Comparison of ENCODE assay signal across 10 cellular contexts in genomic region chr4:3122081-3122563, GRCh38. TPM values are rescaled to one million over a fixed set of nuclear protein-coding genes. Genes with fewer than 3 reads are reported as not detected.
DNase-seq lines count a peak whose midpoint lies in the region; ATAC-seq and TF ChIP-seq lines count a peak whose summit lies in the region.
"Had no signal": no experiment of that assay in that cellular context is flagged by ENCODE, and none has a peak within 500 bp of the region (broad histone marks: within the 10 kb centered on the region; RNA-seq: fewer than 3 reads in every experiment).

No MANE protein-coding gene starts in this region.

- no peaks in the 10 kb centered on the region for H3K9me3 Mint-ChIP-seq in T-helper 2 cell treated with Interferon-gamma antibody and Interleukin-4, amounts not matched to agents 5 μg/mL and 100 μg/mL, for 36 hours

- ATAC-seq in GM18907 (IDR thresholded peaks at IDR 0.05; ENCODE audit: unreplicated experiment) (no peak), GM18511 (IDR thresholded peaks at IDR 0.05; ENCODE audit: unreplicated experiment) (no peak)
- ATAC-seq: foreskin keratinocyte had no signal

- peaks cover 27% of the 10 kb centered on the region for H3K36me3 Mint-ChIP-seq in T-helper 2 cell treated with Interferon-gamma antibody and Interleukin-4, amounts not matched to agents 5 μg/mL and 100 μg/mL, for 36 hours (ENCODE audit: low read depth)

- no peak overlapping the region for H3K27ac ChIP-seq in effector memory CD4-positive, alpha-beta T cell (ENCODE audit: insufficient read depth, low read length, poor library complexity, severe bottlenecking)
- H3K27ac ChIP-seq: foreskin keratinocyte had no signal

- H3K36me3 ChIP-seq in effector memory CD4-positive, alpha-beta T cell (ENCODE audit: control insufficient read depth, insufficient read depth, low read length) = peaks cover 36% of the 10 kb centered on the region

- no peaks in the 10 kb centered on the region for H3K27me3 Mint-ChIP-seq in T-helper 2 cell treated with Interferon-gamma antibody and Interleukin-4, amounts not matched to agents 5 μg/mL and 100 μg/mL, for 36 hours (ENCODE audit: low read depth)

- H3K4me1 Mint-ChIP-seq in T-helper 2 cell treated with Interferon-gamma antibody and Interleukin-4, amounts not matched to agents 5 μg/mL and 100 μg/mL, for 36 hours (ENCODE audit: low read depth) = peaks cover 16% of the 10 kb centered on the region

- H3K27ac Mint-ChIP-seq in T-helper 2 cell treated with Interferon-gamma antibody and Interleukin-4, amounts not matched to agents 5 μg/mL and 100 μg/mL, for 36 hours = peak overlapping the region; percentile 22

- no peak overlapping the region for H3K4me3 ChIP-seq in foreskin fibroblast (ENCODE audit: low read depth in 1 of 2, low read length in 2 of 2)
- no peak overlapping the region for H3K4me3 ChIP-seq in effector memory CD4-positive, alpha-beta T cell (ENCODE audit: insufficient read depth, low read depth, low read length, poor library complexity, severe bottlenecking)

- TF ChIP-seq CTCF in foreskin fibroblast (IDR thresholded peaks at IDR 0.05; ENCODE audit: low read depth, low read length) = no peak

- H3K4me3 Mint-ChIP-seq in T-helper 2 cell treated with Interferon-gamma antibody and Interleukin-4, amounts not matched to agents 5 μg/mL and 100 μg/mL, for 36 hours = peak overlapping the region; percentile 0

- no peaks in the 10 kb centered on the region for H3K27me3 ChIP-seq in effector memory CD4-positive, alpha-beta T cell (replicated peaks; ENCODE audit: control insufficient read depth, insufficient read depth, low read length, poor library complexity, severe bottlenecking)
- H3K27me3 ChIP-seq: foreskin keratinocyte had no signal

- DNase-seq in GF-D8 (lab: John Stamatoyannopoulos, UW) (peak; percentile 29), foreskin fibroblast (peak; percentile 56 to 65), renal cortical epithelial cell (ENCODE audit: low read depth) (peak; percentile 13), glomerular visceral epithelial cell (ENCODE audit: extremely low spot score) (no peak)
- DNase-seq in T-helper 2 cell treated with Interferon-gamma antibody and Interleukin-4, amounts not matched to agents 5 μg/mL and 100 μg/mL, for 36 hours (ENCODE audit: low spot score) = no peak
- DNase-seq in effector memory CD4-positive, alpha-beta T cell = no peak
- DNase-seq: foreskin keratinocyte, GOT3 had no signal

- H3K9me3 ChIP-seq in effector memory CD4-positive, alpha-beta T cell (ENCODE audit: control insufficient read depth, low read length) = no peaks in the 10 kb centered on the region

- no peaks in the 10 kb centered on the region for H3K4me1 ChIP-seq in effector memory CD4-positive, alpha-beta T cell (ENCODE audit: control insufficient read depth, insufficient read depth, low read length, poor library complexity, severe bottlenecking)
- H3K4me1 ChIP-seq: foreskin keratinocyte had no signal

RNA-seq across cellular contexts. Expression of gene HTT, which starts 47.6 kb away (rescaled TPM):
- 91.8 and 102 TPM in 2 replicates for total RNA-seq in renal cortical epithelial cell

RNA-seq across cellular contexts. Expression of gene HTT-AS, which starts 47.8 kb away (rescaled TPM):
- total RNA-seq in renal cortical epithelial cell = not detected in 2 replicates
- total RNA-seq: foreskin keratinocyte had no signal

Comparison
In these comparisons a context has a peak if more than half of its experiments do, and no peak if none do; other contexts are left out.
1. DNase-seq: peak in GF-D8 (single experiment), foreskin fibroblast (2 of 2) and renal cortical epithelial cell (single experiment); none in T-helper 2 cell treated with Interferon-gamma antibody and Interleukin-4, amounts not matched to agents 5 μg/mL and 100 μg/mL, for 36 hours (single experiment), effector memory CD4-positive, alpha-beta T cell (0 of 3) and glomerular visceral epithelial cell (single experiment).